In the genomic region with DNA sequence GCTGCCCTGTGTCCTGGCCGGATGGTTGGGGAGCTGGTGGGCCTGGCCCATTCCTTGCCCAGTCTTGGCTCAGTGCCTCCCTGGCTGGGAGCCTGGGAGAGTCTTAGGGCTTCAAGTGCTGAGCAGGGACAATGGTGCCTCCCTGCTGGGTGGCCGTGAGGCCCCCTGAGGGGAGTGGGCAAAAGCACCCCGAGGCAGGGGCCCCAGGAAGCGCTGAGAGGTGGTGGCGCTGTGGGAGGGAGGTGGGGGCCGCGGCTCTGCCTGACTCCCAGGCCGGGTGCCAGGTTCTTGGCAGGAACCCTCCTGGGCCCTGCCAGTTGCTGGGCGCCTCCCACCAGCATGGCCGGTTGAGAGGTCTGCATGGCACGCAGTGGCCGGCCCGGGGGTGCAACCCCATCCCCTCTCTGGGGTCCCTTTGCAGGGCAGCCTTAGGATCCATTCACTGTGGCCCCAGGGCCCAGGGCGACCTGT, we compare ENCODE assay signal across 15 cellular contexts. TPM values are rescaled to one million over a fixed set of nuclear protein-coding genes. Genes with fewer than 3 reads are reported as not detected.
A peak's percentile ranks its signal among the peaks of the same experiment; 100 is the strongest.
DNase-seq lines count a peak whose midpoint lies in the region; ATAC-seq and TF ChIP-seq lines count a peak whose summit lies in the region.
"Had no signal": no experiment of that assay in that cellular context is flagged by ENCODE, and none has a peak within 500 bp of the region (broad histone marks: within the 10 kb centered on the region; RNA-seq: fewer than 3 reads in every experiment).

No MANE protein-coding gene starts in this region.

- H3K9me3 Mint-ChIP-seq in osteocyte (ENCODE audit: unreplicated experiment) = no peaks in the 10 kb centered on the region
- peaks cover 4 to 5% of the 10 kb centered on the region in 2 donors for H3K9me3 Mint-ChIP-seq in activated T-cell treated with anti-CD3 and anti-CD28 coated beads, Interleukin-2, amount 50 U/mL, for 72 hours

- no peak for TF ChIP-seq CTCF in A673 (conservative IDR thresholded peaks at IDR 0.05; ENCODE audit: low read depth, low read length)
- TF ChIP-seq CTCF in RWPE2 (IDR thresholded peaks at IDR 0.05; ENCODE audit: poor library complexity, severe bottlenecking) = peak; percentile 37
- no peak for TF ChIP-seq CTCF in osteocyte (IDR thresholded peaks at IDR 0.05)

- peaks cover 9% of the 10 kb centered on the region for H3K4me1 ChIP-seq in A673 (ENCODE audit: insufficient read depth, low read length, poor library complexity, severe bottlenecking)
- H3K4me1 ChIP-seq in RWPE2 (ENCODE audit: insufficient read depth, poor library complexity, severe bottlenecking) = peaks cover 53% of the 10 kb centered on the region
- H3K4me1 ChIP-seq: colonic mucosa had no signal

- peaks cover 54% of the 10 kb centered on the region for H3K4me1 Mint-ChIP-seq in osteocyte (ENCODE audit: unreplicated experiment)
- H3K4me1 Mint-ChIP-seq in activated T-cell treated with anti-CD3 and anti-CD28 coated beads, Interleukin-2, amount 50 U/mL, for 72 hours (ENCODE audit: low read depth) = no peaks in the 10 kb centered on the region

- POLR2A ChIA-PET in A673 (lab: Charles Lee; ENCODE audit: low non-redundant PET) = no interaction called here

- no peak overlapping the region for H3K4me3 Mint-ChIP-seq in osteocyte (ENCODE audit: unreplicated experiment)
- no peak overlapping the region for H3K4me3 Mint-ChIP-seq in activated T-cell treated with anti-CD3 and anti-CD28 coated beads, Interleukin-2, amount 50 U/mL, for 72 hours
- H3K4me3 Mint-ChIP-seq: activated CD4-positive, alpha-beta T cell treated with anti-CD3 and anti-CD28 coated beads, Interleukin-2, amount 10 ng/mL, durations not matched to agents 7 days and 5 days had no signal

- CTCF ChIA-PET in A673 (lab: Charles Lee) = no interaction called here

- no peaks in the 10 kb centered on the region for H3K9me3 ChIP-seq in A673 (ENCODE audit: low read depth, low read length, poor library complexity, severe bottlenecking)
- H3K9me3 ChIP-seq in RWPE2 (ENCODE audit: severe bottlenecking) = no peaks in the 10 kb centered on the region
- H3K9me3 ChIP-seq: colonic mucosa had no signal

- peaks cover 11% of the 10 kb centered on the region for H3K36me3 ChIP-seq in A673 (ENCODE audit: insufficient read depth, low read length, poor library complexity, severe bottlenecking)
- H3K36me3 ChIP-seq in RWPE2 (ENCODE audit: low read depth) = 0 out of 2 replicates have a peak, but pooled peaks cover 3% of the 10 kb centered on the region
- H3K36me3 ChIP-seq: colonic mucosa had no signal

- no peak overlapping the region for H3K4me3 ChIP-seq in A673 (ENCODE audit: low read depth, low read length, poor library complexity, severe bottlenecking)
- H3K4me3 ChIP-seq in RWPE2 (ENCODE audit: severe bottlenecking) = peak overlapping the region; percentile 0
- H3K4me3 ChIP-seq: colonic mucosa had no signal

- H3K27me3 ChIP-seq in A673 (replicated peaks; ENCODE audit: insufficient read depth, low read depth, low read length, poor library complexity) (no peaks in the 10 kb centered on the region), RWPE2 (ENCODE audit: insufficient read depth, poor library complexity, severe bottlenecking) (no peaks in the 10 kb centered on the region)

- no peaks in the 10 kb centered on the region for H3K27me3 Mint-ChIP-seq in osteocyte (ENCODE audit: unreplicated experiment)
- no peaks in the 10 kb centered on the region for H3K27me3 Mint-ChIP-seq in activated T-cell treated with anti-CD3 and anti-CD28 coated beads, Interleukin-2, amount 50 U/mL, for 72 hours (ENCODE audit: low read depth)
- H3K27me3 Mint-ChIP-seq: activated CD4-positive, alpha-beta T cell treated with anti-CD3 and anti-CD28 coated beads, Interleukin-2, amount 10 ng/mL, durations not matched to agents 7 days and 5 days had no signal

- DNase-seq in A673 (ENCODE audit: low spot score) = no peak
- peak; percentile 92 for DNase-seq in RWPE2 (ENCODE audit: low spot score)
- peak in 29 of 42 donors; percentile 33 to 75 (median 56) for DNase-seq in head of caudate nucleus
- DNase-seq in osteocyte (ENCODE audit: extremely low spot score, unreplicated experiment) = no peak
- no peak for DNase-seq in activated CD8-positive, alpha-beta memory T cell treated with anti-CD3 and anti-CD28 coated beads for 24 hours
- DNase-seq in NOMO-1 treated with dmso at 0.1 percent for 144 hours (lab: John Stamatoyannopoulos, UW; ENCODE audit: unreplicated experiment) = no peak
- no peak for DNase-seq in activated T-cell treated with anti-CD3 and anti-CD28 coated beads, Interleukin-2, amount 50 U/mL, for 72 hours
- DNase-seq: activated CD4-positive, alpha-beta T cell treated with anti-CD3 and anti-CD28 coated beads, Interleukin-2, amount 10 ng/mL, durations not matched to agents 7 days and 5 days; activated gamma-delta T cell; colonic mucosa; foreskin fibroblast; MM.1S; NCI-H774; stimulated activated CD4-positive, alpha-beta T cell treated with anti-CD3 and anti-CD28 coated beads, Interleukin-4, amount 100 ng/mL, for 4 hours had no signal

- ATAC-seq in RWPE2 (ENCODE audit: low read depth) (peak; percentile 0; the same call in 2 of the 3 replicates), GM18858 (IDR thresholded peaks at IDR 0.05; ENCODE audit: unreplicated experiment) (no peak)
- no peak for ATAC-seq in activated T-cell treated with anti-CD3 and anti-CD28 coated beads, Interleukin-2, amount 50 U/mL, for 72 hours (replicated peaks in 1 of 2)

- H3K36me3 Mint-ChIP-seq in osteocyte (ENCODE audit: unreplicated experiment) = peaks cover 5% of the 10 kb centered on the region
- H3K36me3 Mint-ChIP-seq in activated T-cell treated with anti-CD3 and anti-CD28 coated beads, Interleukin-2, amount 50 U/mL, for 72 hours (ENCODE audit: insufficient read depth in 2 of 2) = peaks cover 6 to 8% of the 10 kb centered on the region in 2 donors

- intact Hi-C loops in A673 (cut with micrococcal nuclease; ENCODE audit: unreplicated experiment) (no loop called here), head of caudate nucleus (cut with DNase I) (loop anchor here (10.0 kb wide), 1 partner anchor 533 kb away; no protein-coding TSS in a partner anchor)

- no TSS peak for BruUV-seq in A673 (replicated peaks; lab: Mats Ljungman, UMichigan)

- peak overlapping the region; percentile 65 for H3K27ac Mint-ChIP-seq in osteocyte (ENCODE audit: unreplicated experiment)
- no peak overlapping the region for H3K27ac Mint-ChIP-seq in activated T-cell treated with anti-CD3 and anti-CD28 coated beads, Interleukin-2, amount 50 U/mL, for 72 hours
- H3K27ac Mint-ChIP-seq: activated CD4-positive, alpha-beta T cell treated with anti-CD3 and anti-CD28 coated beads, Interleukin-2, amount 10 ng/mL, durations not matched to agents 7 days and 5 days had no signal

- H3K27ac ChIP-seq in A673 (ENCODE audit: low read depth, low read length, poor library complexity, severe bottlenecking) (peak overlapping the region; percentile 46), RWPE2 (ENCODE audit: poor library complexity, severe bottlenecking) (peak overlapping the region; percentile 95)
- H3K27ac ChIP-seq: colonic mucosa had no signal

RNA-seq across cellular contexts. Expression of a gene that starts 9.3 kb away (rescaled TPM):
- 1,502 and 1,506 TPM in 2 replicates for total RNA-seq in A673 (2021)
- total RNA-seq in osteocyte = 1,013 and 1,039 TPM in 2 replicates
- total RNA-seq in activated T-cell treated with anti-CD3 and anti-CD28 coated beads, Interleukin-2, amount 50 U/mL, for 72 hours = 1,000 to 10,000 TPM; 2,573 to 2,599 TPM

RNA-seq across cellular contexts. Expression of a gene that starts 10.5 kb away (rescaled TPM):
- total RNA-seq in A673 (2021) (4.2 and 13.2 TPM in 2 replicates), osteocyte (201 and 204 TPM in 2 replicates)
- under 1 TPM; 0.86 to 0.99 TPM for total RNA-seq in activated T-cell treated with anti-CD3 and anti-CD28 coated beads, Interleukin-2, amount 50 U/mL, for 72 hours

RNA-seq across cellular contexts. Expression of a gene that starts 29.4 kb away (rescaled TPM):
- total RNA-seq in A673 (2021) (11.8 and 14.1 TPM in 2 replicates), osteocyte (7.8 and 8.8 TPM in 2 replicates)
- 1 to 10 TPM; 7.1 to 8.3 TPM for total RNA-seq in activated T-cell treated with anti-CD3 and anti-CD28 coated beads, Interleukin-2, amount 50 U/mL, for 72 hours

RNA-seq across cellular contexts. Expression of a gene that starts 49.7 kb away (rescaled TPM):
- total RNA-seq in A673 (2021) = not detected in 2 replicates
- not detected in 2 replicates for total RNA-seq in osteocyte
- not detected for total RNA-seq in activated T-cell treated with anti-CD3 and anti-CD28 coated beads, Interleukin-2, amount 50 U/mL, for 72 hours
- total RNA-seq: activated CD4-positive, alpha-beta T cell treated with anti-CD3 and anti-CD28 coated beads, Interleukin-2, amount 10 ng/mL, durations not matched to agents 7 days and 5 days had no signal

Comparison
In these comparisons a context has a peak if more than half of its experiments do, and no peak if none do; other contexts are left out.
1. DNase-seq: peak in RWPE2 (single experiment) and head of caudate nucleus (29 of 42); none in A673 (single experiment), osteocyte (single experiment), activated CD8-positive, alpha-beta memory T cell treated with anti-CD3 and anti-CD28 coated beads for 24 hours (single experiment), NOMO-1 treated with dmso at 0.1 percent for 144 hours (single experiment) and activated T-cell treated with anti-CD3 and anti-CD28 coated beads, Interleukin-2, amount 50 U/mL, for 72 hours (0 of 2).
2. RNA of a gene that starts 10.5 kb away (total RNA-seq): 201 to 204 TPM in osteocyte; 4.2 to 13.2 TPM in A673 and 0.86 to 0.99 TPM in activated T-cell treated with anti-CD3 and anti-CD28 coated beads, Interleukin-2, amount 50 U/mL, for 72 hours; every median in the first group is over 10 times any median in the second.